In genomic region chr16:30609002-30609927, GRCh38 we compare ENCODE assay signal across 7 cellular contexts. TPM values are rescaled to one million over a fixed set of nuclear protein-coding genes. Genes with fewer than 3 reads are reported as not detected.
DNase-seq lines count a peak whose midpoint lies in the region; ATAC-seq, FAIRE-seq and TF ChIP-seq lines count a peak whose summit lies in the region.

No MANE protein-coding gene starts in this region.

- peak overlapping the region; percentile 94 to 99 (median 98) for H3K27ac ChIP-seq in transverse colon

- no peak for TF ChIP-seq EP300 in transverse colon (IDR thresholded peaks at IDR 0.05; ENCODE audit: low read depth)

- H3K4me3 Mint-ChIP-seq in activated T-cell treated with anti-CD3 and anti-CD28 coated beads, Interleukin-2, amount 50 U/mL, for 4 hours: peak overlapping the region; percentile 91
- peak overlapping the region; percentile 87 to 97 (median 94) for H3K4me3 Mint-ChIP-seq in naive thymus-derived CD8-positive, alpha-beta T cell

- peak overlapping the region; percentile 91 to 98 (median 97) for H3K27ac Mint-ChIP-seq in naive thymus-derived CD8-positive, alpha-beta T cell

- peak; percentile 61 to 70 for ATAC-seq in activated T-cell treated with anti-CD3 and anti-CD28 coated beads, Interleukin-2, amount 50 U/mL, for 4 hours
- peak; percentile 46 to 50 for ATAC-seq in naive thymus-derived CD8-positive, alpha-beta T cell

- peak overlapping the region; percentile 71 to 96 (median 89) for H3K4me3 ChIP-seq in transverse colon

- POLR2A ChIA-PET in HEK293T (lab: Yijun Ruan, JAX): interaction anchor here (0.7 to 5.7 kb wide), 30 partner anchors 8 to 517 kb away, joined by 3 to 53 read pairs (median 7); partner anchors contain the start of genes DCTPP1, FBRS, SEPHS2 and TBX6
- POLR2A ChIA-PET in naive thymus-derived CD8-positive, alpha-beta T cell (lab: Charles Lee): interaction anchor here (0.5 to 3.1 kb wide), 17 partner anchors 9 to 1029 kb away, joined by 3 to 21 read pairs (median 6); partner anchors contain the start of genes DCTPP1, FBRS, PRR14 and ZNF688

- H3K27me3 ChIP-seq in transverse colon: no peaks in the 10 kb centered on the region

- intact Hi-C loops in transverse colon (cut with DNase I; ENCODE audit: low total_unique reads): no loop called here

- H3K9me3 Mint-ChIP-seq in activated T-cell treated with anti-CD3 and anti-CD28 coated beads, Interleukin-2, amount 50 U/mL, for 4 hours: no peaks in the 10 kb centered on the region
- H3K9me3 Mint-ChIP-seq in naive thymus-derived CD8-positive, alpha-beta T cell: no peaks in the 10 kb centered on the region

- no peak for FAIRE-seq in GM12891 (lab: Jason Lieb, UNC)

- peaks cover 5 to 23% (median 15%) of the 10 kb centered on the region in 4 donors for H3K4me1 ChIP-seq in transverse colon

- peaks cover 0 to 31% (median 4%) of the 10 kb centered on the region in 4 donors for H3K36me3 ChIP-seq in transverse colon

- TF ChIP-seq CTCF in transverse colon (IDR thresholded peaks at IDR 0.05): no peak

- H3K4me1 Mint-ChIP-seq in activated T-cell treated with anti-CD3 and anti-CD28 coated beads, Interleukin-2, amount 50 U/mL, for 4 hours (ENCODE audit: low read depth): peaks cover 11% of the 10 kb centered on the region
- peaks cover 5 to 30% (median 27%) of the 10 kb centered on the region in 4 donors for H3K4me1 Mint-ChIP-seq in naive thymus-derived CD8-positive, alpha-beta T cell

- in situ Hi-C loops in transverse colon (cut with MboI; ENCODE audit: low pct_ligation_motif_present in 1 of 4, low pct_unique_long_range_greater_than_20kb in 1 of 4, low sequenced_read_pairs in 3 of 4): loop anchor here in 2 of 4 donors (10.0 kb wide), 2 partner anchors 164 to 174 kb away; partner anchors contain the start of genes DCTPP1 (in 1 of the 2) and SEPHS2 (in 1 of the 2)

- H3K9me3 ChIP-seq in transverse colon: no peaks in the 10 kb centered on the region

- peaks cover 20% of the 10 kb centered on the region for H3K36me3 Mint-ChIP-seq in activated T-cell treated with anti-CD3 and anti-CD28 coated beads, Interleukin-2, amount 50 U/mL, for 4 hours (ENCODE audit: insufficient read depth)
- peaks cover 0 to 35% (median 6%) of the 10 kb centered on the region in 3 donors for H3K36me3 Mint-ChIP-seq in naive thymus-derived CD8-positive, alpha-beta T cell

- CTCF ChIA-PET in HEK293T (lab: Yijun Ruan, JAX): interaction anchor here (1.2 to 2.4 kb wide), 2 partner anchors 11 to 179 kb away, joined by 5 to 12 read pairs; partner anchors contain the start of gene DCTPP1

- 17 to 44% methylated on average over 2 to 30 of the region's 40 CpGs for WGBS in transverse colon (ENCODE audit: low coverage in 1 of 2), 2 donors

- peak; percentile 56 for DNase-seq in GM12891 (ENCODE audit: insufficient read length, low spot score)
- DNase-seq in HEK293T (ENCODE audit: extremely low spot score): peak; percentile 69
- peak; percentile 18 for DNase-seq in NCI-H146 treated with DMSO at 0.1 percent for 48 hours (lab: John Stamatoyannopoulos, UW; ENCODE audit: unreplicated experiment)
- peak; percentile 20 for DNase-seq in activated T-cell treated with anti-CD3 and anti-CD28 coated beads, Interleukin-2, amount 50 U/mL, for 4 hours
- peak; percentile 35 for DNase-seq in fibroblast of peridontal ligament (ENCODE audit: extremely low read depth)
- peak in 7 of 10 donors; percentile 6 to 74 (median 24) for DNase-seq in naive thymus-derived CD8-positive, alpha-beta T cell
- peak; percentile 58 for DNase-seq in transverse colon

- H3K27me3 Mint-ChIP-seq in activated T-cell treated with anti-CD3 and anti-CD28 coated beads, Interleukin-2, amount 50 U/mL, for 4 hours (ENCODE audit: low read depth): no peaks in the 10 kb centered on the region
- H3K27me3 Mint-ChIP-seq in naive thymus-derived CD8-positive, alpha-beta T cell: peaks cover 0 to 1% (median 0%) of the 10 kb centered on the region in 5 donors

- 0 out of 2 replicates have a peak, but pooled peaks have one; percentile 2 for TF ChIP-seq POLR2A in GM12891 (IDR thresholded peaks at IDR 0.05; ENCODE audit: low read depth, low read length)
- no peak for TF ChIP-seq POLR2A in transverse colon (IDR thresholded peaks at IDR 0.05)

TF ChIP-seq in GM12891, 5 proteins besides CTCF, POLR2A, EP300 and RAD21:
- TF ChIP-seq PAX5 (IDR thresholded peaks at IDR 0.05; ENCODE audit: insufficient read depth, low read length, severe bottlenecking): no peak
- no peak for TF ChIP-seq SPI1 (IDR thresholded peaks at IDR 0.05; ENCODE audit: low read depth, low read length)
- no peak for TF ChIP-seq POLR2AphosphoS5 (IDR thresholded peaks at IDR 0.05; ENCODE audit: low read depth, low read length)
- TF ChIP-seq TAF1 (IDR thresholded peaks at IDR 0.05; ENCODE audit: low read depth, low read length): no peak; the same call in 1 of the 2 replicates
- TF ChIP-seq POU2F2 (IDR thresholded peaks at IDR 0.05; ENCODE audit: low read depth, low read length): no peak
TF ChIP-seq in GM12891: peak in this region for 0.

TF ChIP-seq in HEK293T, 16 proteins besides CTCF, POLR2A, EP300 and RAD21:
- TF ChIP-seq ELF4 (IDR thresholded peaks at IDR 0.05): no peak
- TF ChIP-seq ARNT (IDR thresholded peaks at IDR 0.05): no peak
- no peak for TF ChIP-seq PKNOX1 (IDR thresholded peaks at IDR 0.05)
- TF ChIP-seq LEF1 (IDR thresholded peaks at IDR 0.05; ENCODE audit: borderline replicate concordance): no peak; the same call in 1 of the 2 replicates
- TF ChIP-seq TARDBP (IDR thresholded peaks at IDR 0.05): no peak

RNA-seq across cellular contexts. Expression of gene ZNF689, which starts 0.9 kb away (rescaled TPM):
- 5.2 TPM for polyA plus RNA-seq in GM12891 (2012; ENCODE audit: low read depth, missing spikeins)
- total RNA-seq in activated T-cell treated with anti-CD3 and anti-CD28 coated beads, Interleukin-2, amount 50 U/mL, for 4 hours: 10 to 100 TPM; 15.4 to 16.9 (median 16.0) TPM
- 10 to 100 TPM; 10.8 to 13.7 TPM for total RNA-seq in naive thymus-derived CD8-positive, alpha-beta T cell
- polyA plus RNA-seq in naive thymus-derived CD8-positive, alpha-beta T cell: 10 to 100 TPM in 2 of 3 donors, 1 to 10 TPM in 1; 7.7 to 12.5 (median 11.0) TPM
- total RNA-seq in transverse colon: 10 to 100 TPM in 1 of 4 donors, 1 to 10 TPM in 3; 3.4 to 77.1 (median 8.1) TPM

RNA-seq across cellular contexts. Expression of gene ZNF785, which starts 23.8 kb away (rescaled TPM):
- polyA plus RNA-seq in GM12891 (2012; ENCODE audit: low read depth, missing spikeins): 3.9 TPM
- 1 to 10 TPM; 4.7 to 9.5 (median 6.8) TPM for total RNA-seq in activated T-cell treated with anti-CD3 and anti-CD28 coated beads, Interleukin-2, amount 50 U/mL, for 4 hours
- 10 to 100 TPM; 22.8 to 23.3 TPM for total RNA-seq in naive thymus-derived CD8-positive, alpha-beta T cell
- polyA plus RNA-seq in naive thymus-derived CD8-positive, alpha-beta T cell: 1 to 10 TPM; 1.6 to 3.5 (median 3.4) TPM
- total RNA-seq in transverse colon: 100 to 1,000 TPM in 1 of 4 donors, 10 to 100 TPM in 3; 17.2 to 131 (median 20.5) TPM

RNA-seq across cellular contexts. Expression of gene ZNF688, which starts 37.8 kb away (rescaled TPM):
- 7.4 TPM for polyA plus RNA-seq in GM12891 (2012; ENCODE audit: low read depth, missing spikeins)
- 1 to 10 TPM; 5.6 to 8.1 (median 7.4) TPM for total RNA-seq in activated T-cell treated with anti-CD3 and anti-CD28 coated beads, Interleukin-2, amount 50 U/mL, for 4 hours
- total RNA-seq in naive thymus-derived CD8-positive, alpha-beta T cell: 10 to 100 TPM; 19.9 to 21.2 TPM
- 10 to 100 TPM; 21.2 to 22.0 (median 21.7) TPM for polyA plus RNA-seq in naive thymus-derived CD8-positive, alpha-beta T cell
- total RNA-seq in transverse colon: 10 to 100 TPM; 22.9 to 64.3 (median 43.5) TPM

RNA-seq across cellular contexts. Expression of gene PRR14, which starts 41.5 kb away (rescaled TPM):
- polyA plus RNA-seq in GM12891 (2012; ENCODE audit: low read depth, missing spikeins): 38.7 TPM
- total RNA-seq in activated T-cell treated with anti-CD3 and anti-CD28 coated beads, Interleukin-2, amount 50 U/mL, for 4 hours: 10 to 100 TPM; 65.1 to 85.3 (median 71.0) TPM
- total RNA-seq in naive thymus-derived CD8-positive, alpha-beta T cell: 10 to 100 TPM; 81.4 to 83.8 TPM
- polyA plus RNA-seq in naive thymus-derived CD8-positive, alpha-beta T cell: 10 to 100 TPM; 13.3 to 22.3 (median 15.3) TPM
- 100 to 1,000 TPM in 2 of 4 donors, 10 to 100 TPM in 2; 42.9 to 154 (median 85.5) TPM for total RNA-seq in transverse colon

RNA-seq across cellular contexts. Expression of gene FBRS, which starts 49.0 kb away (rescaled TPM):
- 47.2 TPM for polyA plus RNA-seq in GM12891 (2012; ENCODE audit: low read depth, missing spikeins)
- total RNA-seq in activated T-cell treated with anti-CD3 and anti-CD28 coated beads, Interleukin-2, amount 50 U/mL, for 4 hours: 100 to 1,000 TPM; 132 to 158 (median 137) TPM
- 100 to 1,000 TPM; 208 to 221 TPM for total RNA-seq in naive thymus-derived CD8-positive, alpha-beta T cell
- polyA plus RNA-seq in naive thymus-derived CD8-positive, alpha-beta T cell: 1 to 10 TPM; 3.2 to 8.0 (median 4.4) TPM
- total RNA-seq in transverse colon: 100 to 1,000 TPM in 1 of 4 donors, 10 to 100 TPM in 3; 54.6 to 114 (median 73.1) TPM

Comparison
In these comparisons a context has a peak if more than half of its experiments do, and no peak if none do; other contexts are left out.
1. Peak in every context shown above with its lines: DNase-seq, ATAC-seq, H3K4me3 ChIP-seq and H3K27ac ChIP-seq.
2. DNase-seq: peak in every context shown above with its lines; median percentile 69 in HEK293T; 58 in transverse colon; 56 in GM12891; 35 in fibroblast of peridontal ligament; 24 in naive thymus-derived CD8-positive, alpha-beta T cell; 20 in activated T-cell treated with anti-CD3 and anti-CD28 coated beads, Interleukin-2, amount 50 U/mL, for 4 hours; 18 in NCI-H146 treated with DMSO at 0.1 percent for 48 hours.